2 cellular contexts compared by ENCODE assay signal in the genomic region with DNA sequence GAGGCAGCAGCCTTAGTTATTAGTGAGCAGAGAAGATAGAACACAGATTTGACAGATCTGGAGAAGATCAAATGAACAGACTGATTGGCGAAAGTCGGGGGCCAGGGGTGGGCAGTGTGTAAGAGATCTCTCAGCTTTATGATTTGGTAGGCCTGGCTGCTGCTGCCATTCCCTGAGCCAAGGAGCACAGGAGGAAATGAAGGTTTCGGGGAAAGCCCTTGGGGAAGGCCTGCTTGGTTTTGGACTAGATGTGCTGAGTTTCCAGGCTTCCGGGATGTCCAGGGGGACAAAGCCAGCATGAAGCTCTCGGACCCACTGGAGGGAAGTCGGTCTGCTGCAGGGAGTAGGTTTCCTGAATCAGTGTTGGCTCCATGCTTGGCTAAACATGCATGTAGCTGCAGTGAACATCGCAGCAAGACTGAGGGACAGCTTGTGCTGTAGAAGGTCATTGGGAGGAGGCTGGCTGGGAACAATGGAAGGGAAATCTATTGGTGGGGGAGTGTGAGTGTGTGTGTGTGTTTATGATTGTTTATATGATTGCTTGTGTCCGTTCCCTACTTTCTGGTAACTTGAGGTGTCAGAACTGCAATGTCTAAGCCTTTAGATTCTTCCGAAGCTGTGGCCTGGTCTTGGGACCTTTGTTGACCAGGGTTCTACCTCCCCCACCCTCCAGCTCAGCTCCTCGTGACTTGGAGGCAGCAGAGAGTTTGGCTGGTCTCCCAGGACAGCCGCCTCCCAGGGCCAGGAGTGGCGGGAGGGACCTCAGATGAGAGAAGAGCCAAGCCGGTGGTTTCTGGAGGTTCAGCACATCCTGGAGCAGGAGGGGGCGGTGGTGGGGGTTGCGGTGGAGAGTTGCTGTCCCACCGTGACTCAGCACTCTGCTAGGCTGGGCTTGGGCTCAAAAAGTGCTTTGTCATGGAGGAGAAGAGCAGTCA.
TF ChIP-seq lines count a peak whose summit lies in the region.

No MANE protein-coding gene starts in this region.

TF ChIP-seq in WTC11, 78 proteins besides CTCF, POLR2A, EP300 and RAD21 (continues in another document):
- TF ChIP-seq USF1 (CRISPR knock-in tag; IDR thresholded peaks at IDR 0.05) = peak; percentile 57; the same call in 1 of the 2 replicates
- TF ChIP-seq FOXK1 (CRISPR knock-in tag; IDR thresholded peaks at IDR 0.05) = no peak
- no peak for TF ChIP-seq ATF1 (CRISPR knock-in tag; IDR thresholded peaks at IDR 0.05)
- no peak for TF ChIP-seq KAT7 (CRISPR knock-in tag; IDR thresholded peaks at IDR 0.05; ENCODE audit: borderline replicate concordance)
- TF ChIP-seq FOXP1 (CRISPR knock-in tag; IDR thresholded peaks at IDR 0.05; ENCODE audit: borderline replicate concordance) = 0 out of 2 replicates have a peak, but pooled peaks have one; percentile 31
- TF ChIP-seq ARID4B (CRISPR knock-in tag; IDR thresholded peaks at IDR 0.05; ENCODE audit: borderline replicate concordance) = no peak
- no peak for TF ChIP-seq ERG (CRISPR knock-in tag; IDR thresholded peaks at IDR 0.05)
- no peak; the same call in 1 of the 2 replicates for TF ChIP-seq GABPB1 (CRISPR knock-in tag; IDR thresholded peaks at IDR 0.05)
- 0 out of 2 replicates have a peak, but pooled peaks have one; percentile 11 for TF ChIP-seq PRDM15 (CRISPR knock-in tag; IDR thresholded peaks at IDR 0.05)
- TF ChIP-seq, protein P1, sequence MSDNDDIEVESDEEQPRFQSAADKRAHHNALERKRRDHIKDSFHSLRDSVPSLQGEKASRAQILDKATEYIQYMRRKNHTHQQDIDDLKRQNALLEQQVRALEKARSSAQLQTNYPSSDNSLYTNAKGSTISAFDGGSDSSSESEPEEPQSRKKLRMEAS (CRISPR knock-in tag; IDR thresholded peaks at IDR 0.05) = peak; percentile 20; the same call in 1 of the 2 replicates

TF ChIP-seq in H1, 55 proteins besides CTCF, POLR2A, EP300 and RAD21:
- no peak for TF ChIP-seq CBX5 (IDR thresholded peaks at IDR 0.05; ENCODE audit: low read depth, low read length)
- 0 out of 2 replicates have a peak, but pooled peaks have one; percentile 53 for TF ChIP-seq EGR1 (IDR thresholded peaks at IDR 0.05; ENCODE audit: borderline replicate concordance, low read depth, low read length)
- TF ChIP-seq YY1 (IDR thresholded peaks at IDR 0.05; ENCODE audit: low read depth, low read length) = peak; percentile 27; the same call in 1 of the 2 replicates
- TF ChIP-seq MAFK (IDR thresholded peaks at IDR 0.05; ENCODE audit: low read depth, low read length) = peak; percentile 97
- TF ChIP-seq SIN3A (conservative IDR thresholded peaks at IDR 0.05 in 1 of 2, IDR thresholded peaks at IDR 0.05 in 1 of 2; ENCODE audit: low read depth in 1 of 2, low read length in 2 of 2) = peak in 1 of 2 experiments; percentile 45; a peak in 1 of 4 replicates
- TF ChIP-seq CEBPB (IDR thresholded peaks at IDR 0.05; ENCODE audit: low read depth, low read length) = no peak
- TF ChIP-seq TBP (IDR thresholded peaks at IDR 0.05; ENCODE audit: low read depth, low read length) = peak; percentile 82
- TF ChIP-seq JUN (IDR thresholded peaks at IDR 0.05; ENCODE audit: low read depth, low read length) = 0 out of 2 replicates have a peak, but pooled peaks have one; percentile 46
- TF ChIP-seq, protein P2, sequence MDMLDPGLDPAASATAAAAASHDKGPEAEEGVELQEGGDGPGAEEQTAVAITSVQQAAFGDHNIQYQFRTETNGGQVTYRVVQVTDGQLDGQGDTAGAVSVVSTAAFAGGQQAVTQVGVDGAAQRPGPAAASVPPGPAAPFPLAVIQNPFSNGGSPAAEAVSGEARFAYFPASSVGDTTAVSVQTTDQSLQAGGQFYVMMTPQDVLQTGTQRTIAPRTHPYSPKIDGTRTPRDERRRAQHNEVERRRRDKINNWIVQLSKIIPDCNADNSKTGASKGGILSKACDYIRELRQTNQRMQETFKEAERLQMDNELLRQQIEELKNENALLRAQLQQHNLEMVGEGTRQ (IDR thresholded peaks at IDR 0.05; ENCODE audit: low read length) = 0 out of 2 replicates have a peak, but pooled peaks have one; percentile 28
- TF ChIP-seq, protein P1 (IDR thresholded peaks at IDR 0.05) = 0 out of 2 replicates have a peak, but pooled peaks have one; percentile 52
- no peak for TF ChIP-seq SIX5 (IDR thresholded peaks at IDR 0.05; ENCODE audit: low read depth, low read length)
- TF ChIP-seq KDM5A (IDR thresholded peaks at IDR 0.05; ENCODE audit: low read length) = no peak
- peak; percentile 76 for TF ChIP-seq TAF7 (optimal IDR thresholded peaks at IDR 0.05; ENCODE audit: borderline replicate concordance, low read depth, low read length)
- peak; percentile 100 for TF ChIP-seq BACH1 (IDR thresholded peaks at IDR 0.05; ENCODE audit: low read length)
- peak; percentile 75; the same call in 1 of the 2 replicates for TF ChIP-seq SP1 (IDR thresholded peaks at IDR 0.05; ENCODE audit: low read depth, low read length)
- peak; percentile 86 for TF ChIP-seq TAF1 (IDR thresholded peaks at IDR 0.05; ENCODE audit: low read depth, low read length)
- TF ChIP-seq BCL11A (IDR thresholded peaks at IDR 0.05; ENCODE audit: low read depth in 2 of 2, low read length in 2 of 2) = no peak
- peak; percentile 85 for TF ChIP-seq JUND (IDR thresholded peaks at IDR 0.05; ENCODE audit: low read length)
- TF ChIP-seq POLR2AphosphoS5 (IDR thresholded peaks at IDR 0.05; ENCODE audit: low read depth, low read length) = peak; percentile 55; the same call in 1 of the 2 replicates
- TF ChIP-seq RXRA (IDR thresholded peaks at IDR 0.05; ENCODE audit: insufficient read depth, low read depth, low read length) = 0 out of 2 replicates have a peak, but pooled peaks have one; percentile 21
- TF ChIP-seq RBBP5 (IDR thresholded peaks at IDR 0.05; ENCODE audit: borderline replicate concordance, low read depth, low read length) = no peak
